30 cellular contexts compared by ENCODE assay signal in genomic region chr5:44233691-44234090, GRCh38.
"Had no signal": no experiment of that assay in that cellular context is flagged by ENCODE, and none has a peak within 500 bp of the region (broad histone marks: within the 10 kb centered on the region; RNA-seq: fewer than 3 reads in every experiment).

No MANE protein-coding gene starts in this region.

- H3K27ac ChIP-seq: epithelial cell of prostate, esophagus squamous epithelium, foreskin keratinocyte, gastrocnemius medialis, heart left ventricle had no signal

- ATAC-seq: activated CD4-positive, alpha-beta T cell treated with anti-CD3 and anti-CD28 coated beads for 36 hours; activated naive CD4-positive, alpha-beta T cell treated with anti-CD3 and anti-CD28 coated beads, Interleukin-2, amount 50 U/mL, for 72 hours; activated T-cell treated with anti-CD3 and anti-CD28 coated beads, Interleukin-2, amount 50 U/mL, for 72 hours; effector memory CD8-positive, alpha-beta T cell; foreskin keratinocyte; gastrocnemius medialis; heart left ventricle; T-helper 17 cell had no signal

- H3K4me1 ChIP-seq: esophagus squamous epithelium, foreskin keratinocyte, gastrocnemius medialis, heart left ventricle had no signal

- DNase-seq: activated CD4-positive, alpha-beta memory T cell treated with anti-CD3 and anti-CD28 coated beads for 36 hours; activated CD4-positive, alpha-beta T cell treated with anti-CD3 and anti-CD28 coated beads for 36 hours; activated CD4-positive, alpha-beta T cell treated with anti-CD3 and anti-CD28 coated beads, Interleukin-2, amount 10 ng/mL, durations not matched to agents 24 days and 14 days; activated CD4-positive, CD25-positive, alpha-beta regulatory T cell; activated CD4-positive, CD25-positive, alpha-beta regulatory T cell treated with anti-CD3 and anti-CD28 coated beads, Interleukin-2, amount 50 U/mL, for 72 hours; activated CD8-positive, alpha-beta memory T cell treated with anti-CD3 and anti-CD28 coated beads, Interleukin-2, amount 50 U/mL, for 48 hours; activated gamma-delta T cell; activated naive CD4-positive, alpha-beta T cell; activated naive CD4-positive, alpha-beta T cell treated with anti-CD3 and anti-CD28 coated beads, Interleukin-2, amount 10 ng/mL, durations not matched to agents 7 days and 5 days; activated naive CD8-positive, alpha-beta T cell treated with anti-CD3 and anti-CD28 coated beads, Interleukin-2, amount 10 ng/mL, durations not matched to agents 7 days and 5 days; activated T-cell treated with anti-CD3 and anti-CD28 coated beads for 4 hours; activated T-cell treated with anti-CD3 and anti-CD28 coated beads, Interleukin-2, amount 50 U/mL, for 24 hours; activated T-cell treated with anti-CD3 and anti-CD28 coated beads, Interleukin-2, amount 50 U/mL, for 72 hours; amniotic stem cell; anterior cingulate cortex; caudate nucleus; cortex of kidney; dermis blood vessel endothelial cell; effector CD4-positive, alpha-beta T cell; effector memory CD8-positive, alpha-beta T cell; esophagus squamous epithelium; foreskin keratinocyte; gastrocnemius medialis; glutamatergic neuron; heart left ventricle; hypothalamus; T-helper 17 cell; T1000 had no signal

- H3K36me3 ChIP-seq: esophagus squamous epithelium, gastrocnemius medialis, heart left ventricle had no signal

- H3K4me3 ChIP-seq: esophagus squamous epithelium, gastrocnemius medialis, heart left ventricle had no signal

- H3K9me3 ChIP-seq: esophagus squamous epithelium, gastrocnemius medialis, heart left ventricle had no signal

- H3K27me3 ChIP-seq: esophagus squamous epithelium, foreskin keratinocyte, gastrocnemius medialis, heart left ventricle had no signal
